Comparison of ENCODE assay signal across 11 cellular contexts in genomic region chr14:63891148-63891964, GRCh38. TPM values are rescaled to one million over a fixed set of nuclear protein-coding genes. Genes with fewer than 3 reads are reported as not detected.
DNase-seq lines count a peak whose midpoint lies in the region; ATAC-seq, FAIRE-seq and TF ChIP-seq lines count a peak whose summit lies in the region.
"Had no signal": no experiment of that assay in that cellular context is flagged by ENCODE, and none has a peak within 500 bp of the region (broad histone marks: within the 10 kb centered on the region; RNA-seq: fewer than 3 reads in every experiment).

No MANE protein-coding gene starts in this region.

- intact Hi-C loops in pancreas (cut with DNase I) = no loop called here
- intact Hi-C loops in posterior vena cava (cut with DNase I) = loop anchor here in 1 of 2 donors (5.0 kb wide), 1 partner anchor 39 kb away; the partner anchor contains the start of gene SYNE2
- intact Hi-C loops in activated CD4-positive, alpha-beta memory T cell treated with anti-CD3 and anti-CD28 coated beads for 36 hours (cut with micrococcal nuclease) = no loop called here

- no peaks in the 10 kb centered on the region for H3K36me3 Mint-ChIP-seq in activated CD4-positive, alpha-beta memory T cell treated with anti-CD3 and anti-CD28 coated beads for 36 hours
- H3K36me3 Mint-ChIP-seq: memory B cell had no signal

- H3K27ac ChIP-seq in pancreas = peak overlapping the region; percentile 31 to 76 (median 53)
- H3K27ac ChIP-seq: cardiac muscle cell, RWPE1 had no signal

- no peak for FAIRE-seq in pancreas (lab: Jason Lieb, UNC)

- no peaks in the 10 kb centered on the region for H3K9me3 ChIP-seq in pancreas

- no peak overlapping the region for H3K27ac Mint-ChIP-seq in activated CD4-positive, alpha-beta memory T cell treated with anti-CD3 and anti-CD28 coated beads for 36 hours
- H3K27ac Mint-ChIP-seq: memory B cell had no signal

- 13 to 14% methylated on average over 10 of the region's 10 CpGs for WGBS in pancreas, 2 donors

- peaks cover 31 to 59% (median 50%) of the 10 kb centered on the region in 3 donors for H3K4me1 ChIP-seq in pancreas

- H3K4me3 Mint-ChIP-seq in activated CD4-positive, alpha-beta memory T cell treated with anti-CD3 and anti-CD28 coated beads for 36 hours = no peak overlapping the region
- H3K4me3 Mint-ChIP-seq: memory B cell had no signal

- H3K27me3 Mint-ChIP-seq in activated CD4-positive, alpha-beta memory T cell treated with anti-CD3 and anti-CD28 coated beads for 36 hours = no peaks in the 10 kb centered on the region
- H3K27me3 Mint-ChIP-seq: memory B cell had no signal

- H3K9me3 Mint-ChIP-seq in activated CD4-positive, alpha-beta memory T cell treated with anti-CD3 and anti-CD28 coated beads for 36 hours = no peaks in the 10 kb centered on the region
- H3K9me3 Mint-ChIP-seq: memory B cell had no signal

- H3K4me1 Mint-ChIP-seq in activated CD4-positive, alpha-beta memory T cell treated with anti-CD3 and anti-CD28 coated beads for 36 hours (ENCODE audit: low read depth) = peaks cover 24% of the 10 kb centered on the region
- H3K4me1 Mint-ChIP-seq: memory B cell had no signal

- no peak overlapping the region for H3K4me3 ChIP-seq in fibroblast of villous mesenchyme (ENCODE audit: low read depth, low read length)
- no peak overlapping the region for H3K4me3 ChIP-seq in pancreas
- H3K4me3 ChIP-seq: cardiac muscle cell had no signal

- CTCF ChIA-PET in activated CD4-positive, alpha-beta memory T cell treated with anti-CD3 and anti-CD28 coated beads for 36 hours (lab: Charles Lee) = interaction anchor here (0.6 kb wide), 1 partner anchor 185 kb away, joined by 4 read pairs; no protein-coding TSS in a partner anchor

- peak; percentile 36 for DNase-seq in ELF-1 (ENCODE audit: low read depth, low spot score)
- DNase-seq in OCI-M1 (lab: John Stamatoyannopoulos, UW) = peak; percentile 37
- peak; percentile 73 for DNase-seq in fibroblast of villous mesenchyme (ENCODE audit: low read depth)
- DNase-seq in pancreas = peak in 2 of 6 donors; percentile 21 to 58
- DNase-seq in posterior vena cava (ENCODE audit: low spot score) = no peak
- no peak for DNase-seq in COR-L47 (lab: John Stamatoyannopoulos, UW)
- DNase-seq in activated CD4-positive, alpha-beta memory T cell treated with anti-CD3 and anti-CD28 coated beads for 36 hours = no peak

- H3K36me3 ChIP-seq in pancreas = no peaks in the 10 kb centered on the region
- H3K36me3 ChIP-seq: cardiac muscle cell had no signal

- no peaks in the 10 kb centered on the region for H3K27me3 ChIP-seq in pancreas
- H3K27me3 ChIP-seq: cardiac muscle cell had no signal

- ATAC-seq in pancreas = peak; percentile 55 to 69 (median 67)
- no peak for ATAC-seq in HG03432 (IDR thresholded peaks at IDR 0.05; ENCODE audit: unreplicated experiment)

- POLR2A ChIA-PET in activated CD4-positive, alpha-beta memory T cell treated with anti-CD3 and anti-CD28 coated beads for 36 hours (lab: Charles Lee) = no interaction called here

- TF ChIP-seq CTCF in fibroblast of villous mesenchyme (IDR thresholded peaks at IDR 0.05; ENCODE audit: insufficient read depth, low read depth, low read length) = no peak
- no peak for TF ChIP-seq CTCF in pancreas (IDR thresholded peaks at IDR 0.05)

RNA-seq across cellular contexts. Expression of gene SYNE2, which starts 38.6 kb away (rescaled TPM):
- total RNA-seq in fibroblast of villous mesenchyme (13.4 and 15.8 TPM in 2 replicates), pancreas (100 to 1,000 TPM in 1 of 6 donors, 10 to 100 TPM in 5; 45.2 to 103 (median 57.4) TPM), posterior vena cava (10 to 100 TPM; 63.4 to 83.9 TPM)
- polyA plus RNA-seq in pancreas = 10 to 100 TPM; 46.4 to 57.5 TPM
- total RNA-seq in activated CD4-positive, alpha-beta memory T cell treated with anti-CD3 and anti-CD28 coated beads for 36 hours = 10 to 100 TPM; 27.6 to 27.7 TPM

Comparison
In these comparisons a context has a peak if more than half of its experiments do, and no peak if none do; other contexts are left out.
1. DNase-seq: peak in ELF-1 (single experiment), OCI-M1 (single experiment) and fibroblast of villous mesenchyme (single experiment); none in posterior vena cava (single experiment), COR-L47 (single experiment) and activated CD4-positive, alpha-beta memory T cell treated with anti-CD3 and anti-CD28 coated beads for 36 hours (single experiment).